Comparison of ENCODE assay signal across 1 cellular context in the genomic region with DNA sequence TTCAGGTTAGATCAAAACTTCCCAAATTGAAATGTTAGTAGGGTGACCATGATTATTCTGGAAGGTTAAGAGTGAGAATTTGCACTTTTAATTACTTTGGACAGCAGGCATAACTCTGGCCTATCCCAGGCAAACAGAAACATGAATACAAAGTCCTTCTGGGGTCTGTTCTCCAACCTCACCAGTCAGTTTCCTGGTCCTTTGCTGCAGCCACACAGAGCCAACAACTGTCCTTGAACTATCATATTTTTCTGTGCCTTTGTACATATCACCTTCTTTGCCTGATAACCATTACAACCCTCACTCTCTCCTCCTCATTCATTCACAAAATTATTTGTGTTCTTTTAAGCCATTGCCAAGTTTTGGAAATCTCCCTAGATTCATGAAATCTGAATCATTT.
TF ChIP-seq lines count a peak whose summit lies in the region.

No MANE protein-coding gene starts in this region.

TF ChIP-seq in HepG2, 621 proteins besides CTCF, POLR2A, EP300 and RAD21 (continued from another document):
- TF ChIP-seq, protein P1, sequence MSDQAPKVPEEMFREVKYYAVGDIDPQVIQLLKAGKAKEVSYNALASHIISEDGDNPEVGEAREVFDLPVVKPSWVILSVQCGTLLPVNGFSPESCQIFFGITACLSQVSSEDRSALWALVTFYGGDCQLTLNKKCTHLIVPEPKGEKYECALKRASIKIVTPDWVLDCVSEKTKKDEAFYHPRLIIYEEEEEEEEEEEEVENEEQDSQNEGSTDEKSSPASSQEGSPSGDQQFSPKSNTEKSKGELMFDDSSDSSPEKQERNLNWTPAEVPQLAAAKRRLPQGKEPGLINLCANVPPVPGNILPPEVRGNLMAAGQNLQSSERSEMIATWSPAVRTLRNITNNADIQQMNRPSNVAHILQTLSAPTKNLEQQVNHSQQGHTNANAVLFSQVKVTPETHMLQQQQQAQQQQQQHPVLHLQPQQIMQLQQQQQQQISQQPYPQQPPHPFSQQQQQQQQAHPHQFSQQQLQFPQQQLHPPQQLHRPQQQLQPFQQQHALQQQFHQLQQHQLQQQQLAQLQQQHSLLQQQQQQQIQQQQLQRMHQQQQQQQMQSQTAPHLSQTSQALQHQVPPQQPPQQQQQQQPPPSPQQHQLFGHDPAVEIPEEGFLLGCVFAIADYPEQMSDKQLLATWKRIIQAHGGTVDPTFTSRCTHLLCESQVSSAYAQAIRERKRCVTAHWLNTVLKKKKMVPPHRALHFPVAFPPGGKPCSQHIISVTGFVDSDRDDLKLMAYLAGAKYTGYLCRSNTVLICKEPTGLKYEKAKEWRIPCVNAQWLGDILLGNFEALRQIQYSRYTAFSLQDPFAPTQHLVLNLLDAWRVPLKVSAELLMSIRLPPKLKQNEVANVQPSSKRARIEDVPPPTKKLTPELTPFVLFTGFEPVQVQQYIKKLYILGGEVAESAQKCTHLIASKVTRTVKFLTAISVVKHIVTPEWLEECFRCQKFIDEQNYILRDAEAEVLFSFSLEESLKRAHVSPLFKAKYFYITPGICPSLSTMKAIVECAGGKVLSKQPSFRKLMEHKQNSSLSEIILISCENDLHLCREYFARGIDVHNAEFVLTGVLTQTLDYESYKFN (CRISPR knock-in tag; conservative IDR thresholded peaks at IDR 0.05), result peak; percentile 34
- TF ChIP-seq, protein P2, sequence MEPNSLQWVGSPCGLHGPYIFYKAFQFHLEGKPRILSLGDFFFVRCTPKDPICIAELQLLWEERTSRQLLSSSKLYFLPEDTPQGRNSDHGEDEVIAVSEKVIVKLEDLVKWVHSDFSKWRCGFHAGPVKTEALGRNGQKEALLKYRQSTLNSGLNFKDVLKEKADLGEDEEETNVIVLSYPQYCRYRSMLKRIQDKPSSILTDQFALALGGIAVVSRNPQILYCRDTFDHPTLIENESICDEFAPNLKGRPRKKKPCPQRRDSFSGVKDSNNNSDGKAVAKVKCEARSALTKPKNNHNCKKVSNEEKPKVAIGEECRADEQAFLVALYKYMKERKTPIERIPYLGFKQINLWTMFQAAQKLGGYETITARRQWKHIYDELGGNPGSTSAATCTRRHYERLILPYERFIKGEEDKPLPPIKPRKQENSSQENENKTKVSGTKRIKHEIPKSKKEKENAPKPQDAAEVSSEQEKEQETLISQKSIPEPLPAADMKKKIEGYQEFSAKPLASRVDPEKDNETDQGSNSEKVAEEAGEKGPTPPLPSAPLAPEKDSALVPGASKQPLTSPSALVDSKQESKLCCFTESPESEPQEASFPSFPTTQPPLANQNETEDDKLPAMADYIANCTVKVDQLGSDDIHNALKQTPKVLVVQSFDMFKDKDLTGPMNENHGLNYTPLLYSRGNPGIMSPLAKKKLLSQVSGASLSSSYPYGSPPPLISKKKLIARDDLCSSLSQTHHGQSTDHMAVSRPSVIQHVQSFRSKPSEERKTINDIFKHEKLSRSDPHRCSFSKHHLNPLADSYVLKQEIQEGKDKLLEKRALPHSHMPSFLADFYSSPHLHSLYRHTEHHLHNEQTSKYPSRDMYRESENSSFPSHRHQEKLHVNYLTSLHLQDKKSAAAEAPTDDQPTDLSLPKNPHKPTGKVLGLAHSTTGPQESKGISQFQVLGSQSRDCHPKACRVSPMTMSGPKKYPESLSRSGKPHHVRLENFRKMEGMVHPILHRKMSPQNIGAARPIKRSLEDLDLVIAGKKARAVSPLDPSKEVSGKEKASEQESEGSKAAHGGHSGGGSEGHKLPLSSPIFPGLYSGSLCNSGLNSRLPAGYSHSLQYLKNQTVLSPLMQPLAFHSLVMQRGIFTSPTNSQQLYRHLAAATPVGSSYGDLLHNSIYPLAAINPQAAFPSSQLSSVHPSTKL (CRISPR knock-in tag; IDR thresholded peaks at IDR 0.05), result peak; percentile 22; the same call in 1 of the 2 replicates
- TF ChIP-seq ZNF672 (CRISPR knock-in tag; IDR thresholded peaks at IDR 0.05) (no peak), PHF8 (CRISPR knock-in tag; IDR thresholded peaks at IDR 0.05) (no peak), NR2F6 (IDR thresholded peaks at IDR 0.05) (no peak), NR2F6 (CRISPR knock-in tag; IDR thresholded peaks at IDR 0.05) (0 out of 2 replicates have a peak, but pooled peaks have one; percentile 9)
- TF ChIP-seq, protein P3, sequence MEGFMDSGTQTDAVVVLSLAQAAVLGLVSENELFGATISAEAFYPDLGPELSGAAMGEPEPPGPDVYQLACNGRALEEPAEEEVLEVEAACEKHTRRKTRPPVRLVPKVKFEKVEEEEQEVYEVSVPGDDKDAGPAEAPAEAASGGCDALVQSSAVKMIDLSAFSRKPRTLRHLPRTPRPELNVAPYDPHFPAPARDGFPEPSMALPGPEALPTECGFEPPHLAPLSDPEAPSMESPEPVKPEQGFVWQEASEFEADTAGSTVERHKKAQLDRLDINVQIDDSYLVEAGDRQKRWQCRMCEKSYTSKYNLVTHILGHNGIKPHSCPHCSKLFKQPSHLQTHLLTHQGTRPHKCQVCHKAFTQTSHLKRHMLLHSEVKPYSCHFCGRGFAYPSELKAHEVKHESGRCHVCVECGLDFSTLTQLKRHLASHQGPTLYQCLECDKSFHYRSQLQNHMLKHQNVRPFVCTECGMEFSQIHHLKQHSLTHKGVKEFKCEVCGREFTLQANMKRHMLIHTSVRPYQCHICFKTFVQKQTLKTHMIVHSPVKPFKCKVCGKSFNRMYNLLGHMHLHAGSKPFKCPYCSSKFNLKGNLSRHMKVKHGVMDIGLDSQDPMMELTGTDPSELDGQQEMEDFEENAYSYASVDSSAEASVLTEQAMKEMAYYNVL (CRISPR knock-in tag; IDR thresholded peaks at IDR 0.05; ENCODE audit: borderline replicate concordance), result no peak
- TF ChIP-seq, protein P4, sequence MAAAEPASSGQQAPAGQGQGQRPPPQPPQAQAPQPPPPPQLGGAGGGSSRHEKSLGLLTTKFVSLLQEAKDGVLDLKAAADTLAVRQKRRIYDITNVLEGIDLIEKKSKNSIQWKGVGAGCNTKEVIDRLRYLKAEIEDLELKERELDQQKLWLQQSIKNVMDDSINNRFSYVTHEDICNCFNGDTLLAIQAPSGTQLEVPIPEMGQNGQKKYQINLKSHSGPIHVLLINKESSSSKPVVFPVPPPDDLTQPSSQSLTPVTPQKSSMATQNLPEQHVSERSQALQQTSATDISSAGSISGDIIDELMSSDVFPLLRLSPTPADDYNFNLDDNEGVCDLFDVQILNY (CRISPR knock-in tag; conservative IDR thresholded peaks at IDR 0.05), result no peak
TF ChIP-seq in HepG2: peak in this region for 6.
